ENCODE assay signal across 21 cellular contexts in genomic region chr20:18719426-18719825, GRCh38.
DNase-seq lines count a peak whose midpoint lies in the region; ATAC-seq and TF ChIP-seq lines count a peak whose summit lies in the region.
"Had no signal": no experiment of that assay in that cellular context is flagged by ENCODE, and none has a peak within 500 bp of the region (broad histone marks: within the 10 kb centered on the region; RNA-seq: fewer than 3 reads in every experiment).

No MANE protein-coding gene starts in this region.

- TF ChIP-seq CTCF in fibroblast of mammary gland (conservative IDR thresholded peaks at IDR 0.05; ENCODE audit: control insufficient read depth, insufficient read depth, low read depth, low read length): no peak

- no peaks in the 10 kb centered on the region for H3K36me3 ChIP-seq in SJCRH30
- H3K36me3 ChIP-seq: gastrocnemius medialis, upper lobe of right lung had no signal

- intact Hi-C loops in activated CD4-positive, alpha-beta T cell treated with anti-CD3 and anti-CD28 coated beads for 36 hours (cut with DNase I, micrococcal nuclease): no loop called here
- intact Hi-C loops in activated CD4-positive, alpha-beta memory T cell treated with anti-CD3 and anti-CD28 coated beads for 36 hours (cut with micrococcal nuclease): no loop called here

- H3K36me3 Mint-ChIP-seq in activated CD4-positive, alpha-beta T cell treated with anti-CD3 and anti-CD28 coated beads for 36 hours (ENCODE audit: low read depth): peaks cover 12% of the 10 kb centered on the region
- peaks cover 21% of the 10 kb centered on the region for H3K36me3 Mint-ChIP-seq in activated CD4-positive, alpha-beta memory T cell treated with anti-CD3 and anti-CD28 coated beads for 36 hours

- no peak overlapping the region for H3K27ac ChIP-seq in SJCRH30
- H3K27ac ChIP-seq: gastrocnemius medialis, psoas muscle, upper lobe of right lung had no signal

- peak; percentile 43 for DNase-seq in GM04504 (ENCODE audit: low read depth)
- peak; percentile 71 for DNase-seq in SJCRH30
- peak; percentile 57 for DNase-seq in fibroblast of mammary gland (ENCODE audit: low read depth)
- peak; percentile 48 for DNase-seq in renal cortical epithelial cell (ENCODE audit: low read depth)
- DNase-seq in activated CD4-positive, alpha-beta T cell treated with anti-CD3 and anti-CD28 coated beads for 36 hours: no peak
- DNase-seq in NCI-H2029 (lab: John Stamatoyannopoulos, UW): no peak
- DNase-seq in NCI-H2081 treated with DMSO at 0.1 percent for 48 hours (lab: John Stamatoyannopoulos, UW): no peak
- DNase-seq in activated CD4-positive, alpha-beta memory T cell treated with anti-CD3 and anti-CD28 coated beads for 36 hours: no peak
- DNase-seq: activated CD4-positive, alpha-beta T cell treated with anti-CD3 and anti-CD28 coated beads, Interleukin-2, amount 50 U/mL, for 4 hours; anterior cingulate cortex; Calu3; gastrocnemius medialis; Karpas-422; NCI-H1105 treated with DMSO at 0.1 percent for 48 hours; NCI-H2107; psoas muscle; stimulated activated CD4-positive, alpha-beta T cell treated with anti-CD3 and anti-CD28 coated beads, Interleukin-4, amount 100 ng/mL, for 4 hours; T-helper 1 cell; upper lobe of right lung had no signal

- no peak overlapping the region for H3K27ac Mint-ChIP-seq in activated CD4-positive, alpha-beta T cell treated with anti-CD3 and anti-CD28 coated beads for 36 hours
- H3K27ac Mint-ChIP-seq in activated CD4-positive, alpha-beta memory T cell treated with anti-CD3 and anti-CD28 coated beads for 36 hours: no peak overlapping the region
- H3K27ac Mint-ChIP-seq: mesothelial cell of epicardium had no signal

- H3K4me3 ChIP-seq in SJCRH30: no peak overlapping the region
- no peak overlapping the region for H3K4me3 ChIP-seq in fibroblast of mammary gland (ENCODE audit: control insufficient read depth, low read depth, low read length)
- H3K4me3 ChIP-seq: gastrocnemius medialis, GM12878, psoas muscle, upper lobe of right lung had no signal

- no peaks in the 10 kb centered on the region for H3K9me3 Mint-ChIP-seq in activated CD4-positive, alpha-beta T cell treated with anti-CD3 and anti-CD28 coated beads for 36 hours (ENCODE audit: low read depth)
- H3K9me3 Mint-ChIP-seq in activated CD4-positive, alpha-beta memory T cell treated with anti-CD3 and anti-CD28 coated beads for 36 hours: peaks cover 2% of the 10 kb centered on the region

- H3K4me1 ChIP-seq in SJCRH30: 0 out of 2 replicates have a peak, but pooled peaks cover 5% of the 10 kb centered on the region
- H3K4me1 ChIP-seq: gastrocnemius medialis, psoas muscle, upper lobe of right lung had no signal

- H3K4me1 Mint-ChIP-seq in activated CD4-positive, alpha-beta T cell treated with anti-CD3 and anti-CD28 coated beads for 36 hours: peaks cover 5% of the 10 kb centered on the region
- peaks cover 7% of the 10 kb centered on the region for H3K4me1 Mint-ChIP-seq in activated CD4-positive, alpha-beta memory T cell treated with anti-CD3 and anti-CD28 coated beads for 36 hours (ENCODE audit: low read depth)

- no peaks in the 10 kb centered on the region for H3K27me3 Mint-ChIP-seq in activated CD4-positive, alpha-beta T cell treated with anti-CD3 and anti-CD28 coated beads for 36 hours
- no peaks in the 10 kb centered on the region for H3K27me3 Mint-ChIP-seq in activated CD4-positive, alpha-beta memory T cell treated with anti-CD3 and anti-CD28 coated beads for 36 hours

- ATAC-seq in activated CD4-positive, alpha-beta T cell treated with anti-CD3 and anti-CD28 coated beads for 36 hours: no peak
- ATAC-seq: gastrocnemius medialis, GM12878, psoas muscle, upper lobe of right lung had no signal

- H3K4me3 Mint-ChIP-seq in activated CD4-positive, alpha-beta T cell treated with anti-CD3 and anti-CD28 coated beads for 36 hours: no peak overlapping the region
- no peak overlapping the region for H3K4me3 Mint-ChIP-seq in activated CD4-positive, alpha-beta memory T cell treated with anti-CD3 and anti-CD28 coated beads for 36 hours
- H3K4me3 Mint-ChIP-seq: mesothelial cell of epicardium had no signal

- CTCF ChIA-PET in activated CD4-positive, alpha-beta T cell treated with anti-CD3 and anti-CD28 coated beads for 36 hours (lab: Charles Lee): no interaction called here
- CTCF ChIA-PET in activated CD4-positive, alpha-beta memory T cell treated with anti-CD3 and anti-CD28 coated beads for 36 hours (lab: Charles Lee): no interaction called here

- H3K9me3 ChIP-seq in SJCRH30 (replicated peaks): no peaks in the 10 kb centered on the region
- H3K9me3 ChIP-seq: gastrocnemius medialis, psoas muscle, upper lobe of right lung had no signal

- POLR2A ChIA-PET in activated CD4-positive, alpha-beta T cell treated with anti-CD3 and anti-CD28 coated beads for 36 hours (lab: Charles Lee): no interaction called here
- POLR2A ChIA-PET in activated CD4-positive, alpha-beta memory T cell treated with anti-CD3 and anti-CD28 coated beads for 36 hours (lab: Charles Lee): no interaction called here

- H3K27me3 ChIP-seq in SJCRH30: no peaks in the 10 kb centered on the region
- H3K27me3 ChIP-seq: gastrocnemius medialis, upper lobe of right lung had no signal

Comparison
In these comparisons a context has a peak if more than half of its experiments do, and no peak if none do; other contexts are left out.
1. DNase-seq: peak in GM04504 (single experiment), SJCRH30 (2 of 2), fibroblast of mammary gland (single experiment) and renal cortical epithelial cell (single experiment); none in activated CD4-positive, alpha-beta T cell treated with anti-CD3 and anti-CD28 coated beads for 36 hours (single experiment), NCI-H2029 (single experiment), NCI-H2081 treated with DMSO at 0.1 percent for 48 hours (single experiment) and activated CD4-positive, alpha-beta memory T cell treated with anti-CD3 and anti-CD28 coated beads for 36 hours (single experiment).